15 cellular contexts compared by ENCODE assay signal in genomic region chr5:124602925-124603650, GRCh38.
"Had no signal": no experiment of that assay in that cellular context is flagged by ENCODE, and none has a peak within 500 bp of the region (broad histone marks: within the 10 kb centered on the region; RNA-seq: fewer than 3 reads in every experiment).

No MANE protein-coding gene starts in this region.

- H3K36me3 ChIP-seq: colonic mucosa, tibial artery, uterus had no signal

- DNase-seq: activated CD4-positive, alpha-beta T cell treated with anti-CD3 and anti-CD28 coated beads for 48 hours; activated CD8-positive, alpha-beta T cell treated with anti-CD3 and anti-CD28 coated beads, Interleukin-2, amount 10 ng/mL, durations not matched to agents 7 days and 5 days; activated naive CD4-positive, alpha-beta T cell treated with Interleukin-2 at 50 U/mL for 16 hours; colonic mucosa; effector CD4-positive, alpha-beta T cell; erythroblast; hippocampal formation; left cardiac atrium; naive B cell; right cardiac atrium; T1000; tibial artery; uterus had no signal

- H3K9me3 ChIP-seq: colonic mucosa, tibial artery, uterus had no signal

- ATAC-seq: activated CD8-positive, alpha-beta T cell treated with anti-CD3 and anti-CD28 coated beads, Interleukin-2, amount 10 ng/mL, durations not matched to agents 7 days and 5 days; left cardiac atrium; right cardiac atrium; stimulated activated effector memory CD8-positive, alpha-beta T cell treated with anti-CD3 and anti-CD28 coated beads, Interleukin-12 subunit alpha, Interleukin-12 subunit beta, amount 100 ng/mL, for 72 hours had no signal

- H3K27me3 ChIP-seq: colonic mucosa, tibial artery, uterus had no signal

- H3K27ac ChIP-seq: colonic mucosa, tibial artery, uterus had no signal

- H3K4me3 ChIP-seq: colonic mucosa, lung, tibial artery, uterus had no signal

- H3K4me1 ChIP-seq: uterus had no signal
